27 cellular contexts compared by ENCODE assay signal in genomic region chr11:87462171-87462570, GRCh38.
"Had no signal": no experiment of that assay in that cellular context is flagged by ENCODE, and none has a peak within 500 bp of the region (broad histone marks: within the 10 kb centered on the region; RNA-seq: fewer than 3 reads in every experiment).

No MANE protein-coding gene starts in this region.

- H3K27me3 ChIP-seq: neutrophil, ovary, right lobe of liver, sigmoid colon, stomach, thyroid gland, tibial nerve, upper lobe of left lung, vagina had no signal

- H3K4me3 ChIP-seq: ovary, psoas muscle, right lobe of liver, sigmoid colon, stomach, thoracic aorta, thyroid gland, tibial nerve, upper lobe of left lung, vagina had no signal

- H3K9me3 ChIP-seq: neutrophil, ovary, psoas muscle, right lobe of liver, sigmoid colon, stomach, thoracic aorta, thyroid gland, tibial nerve, upper lobe of left lung, vagina had no signal

- H3K4me1 ChIP-seq: parathyroid adenoma, psoas muscle, right lobe of liver, stomach, thyroid gland, tibial nerve, upper lobe of left lung, vagina had no signal

- H3K9ac ChIP-seq: parathyroid adenoma had no signal

- H3K79me2 ChIP-seq: parathyroid adenoma had no signal

- H3K36me3 ChIP-seq: neutrophil, ovary, right lobe of liver, sigmoid colon, stomach, thoracic aorta, thyroid gland, tibial nerve, upper lobe of left lung, vagina had no signal

- DNase-seq: nephron progenitor cell; nucleus accumbens; ovary; posterior cingulate gyrus; psoas muscle; right cardiac atrium; right lobe of liver; sigmoid colon; small intestine; stimulated activated CD4-positive, alpha-beta T cell treated with anti-CD3 and anti-CD28 coated beads, Interleukin-15, amount 100 ng/mL, for 24 hours; stimulated activated CD4-positive, alpha-beta T cell treated with anti-CD3 and anti-CD28 coated beads, Interleukin-2, amount 100 ng/mL, for 24 hours; stimulated activated CD4-positive, alpha-beta T cell treated with anti-CD3 and anti-CD28 coated beads, Interleukin-2, amount 100 ng/mL, for 48 hours; stimulated activated CD4-positive, alpha-beta T cell treated with anti-CD3 and anti-CD28 coated beads, Interleukin-4, amount 100 ng/mL, for 24 hours; stimulated activated naive B cell treated with anti-CD40 and anti-IgM and Interleukin-4, amounts not matched to agents 10 μg/mL and 1 μg/mL and 100 μg/mL, for 72 hours; stimulated activated naive CD4-positive, alpha-beta T cell treated with Interleukin-2 at 50 U/mL for 16 hours; stomach; thyroid gland; trophoblast cell; upper lobe of left lung had no signal

- FAIRE-seq: small intestine, urothelium cell line had no signal

- H3K27ac ChIP-seq: neutrophil, ovary, parathyroid adenoma, psoas muscle, right lobe of liver, sigmoid colon, stomach, thoracic aorta, thyroid gland, tibial nerve, upper lobe of left lung, vagina had no signal

- ATAC-seq: natural killer cell treated with Interleukin-12 subunit alpha and Interleukin-12 subunit beta and Interleukin-15 and Interleukin-18, amount 100 ng/mL, for 72 hours; psoas muscle; right cardiac atrium; right lobe of liver; stimulated activated effector memory CD8-positive, alpha-beta T cell treated with anti-CD3 and anti-CD28 coated beads, Interleukin-12 subunit alpha, Interleukin-12 subunit beta, amount 100 ng/mL, for 72 hours; stimulated activated naive B cell treated with anti-CD40 and anti-IgM and Interleukin-4, amounts not matched to agents 10 μg/mL and 1 μg/mL and 100 μg/mL, for 72 hours had no signal

- H2AFZ ChIP-seq: parathyroid adenoma had no signal
